Comparison of ENCODE assay signal across 8 cellular contexts in genomic region chr18:35289293-35290069, GRCh38. TPM values are rescaled to one million over a fixed set of nuclear protein-coding genes. Genes with fewer than 3 reads are reported as not detected.
DNase-seq lines count a peak whose midpoint lies in the region; ATAC-seq, FAIRE-seq and TF ChIP-seq lines count a peak whose summit lies in the region.

No MANE protein-coding gene starts in this region.

- H3K36me3 Mint-ChIP-seq in MCF 10A (ENCODE audit: insufficient read depth, unreplicated experiment): peaks cover 22% of the 10 kb centered on the region

- TF ChIP-seq CTCF in OCI-LY3 (IDR thresholded peaks at IDR 0.05; ENCODE audit: low read depth, low read length) (no peak), MCF 10A (IDR thresholded peaks at IDR 0.05; ENCODE audit: unreplicated experiment) (no peak), keratinocyte (optimal IDR thresholded peaks at IDR 0.05 in 1 of 3, IDR thresholded peaks at IDR 0.05 in 1 of 3, conservative IDR thresholded peaks at IDR 0.05 in 1 of 3; ENCODE audit: extremely low read depth in 1 of 3, insufficient read depth in 2 of 3, low read length in 3 of 3) (no peak)

- H3K9me1 ChIP-seq in keratinocyte (ENCODE audit: control insufficient read depth, extremely low read depth, insufficient read depth, low read length): no peaks in the 10 kb centered on the region

- peak overlapping the region; percentile 97 for H3K27ac Mint-ChIP-seq in MCF 10A (ENCODE audit: low read depth, unreplicated experiment)

- ATAC-seq in HG02763 (IDR thresholded peaks at IDR 0.05; ENCODE audit: unreplicated experiment): peak; percentile 36

- FAIRE-seq in keratinocyte (lab: Jason Lieb, UNC): no peak

- no peaks in the 10 kb centered on the region for H3K27me3 Mint-ChIP-seq in MCF 10A (ENCODE audit: insufficient read depth, unreplicated experiment)

- H3K79me2 ChIP-seq in OCI-LY3 (ENCODE audit: low read length): peaks cover 84% of the 10 kb centered on the region
- H3K79me2 ChIP-seq in keratinocyte (ENCODE audit: control insufficient read depth, insufficient read depth, low read length): peaks cover 73% of the 10 kb centered on the region

- POLR2A ChIA-PET in MCF 10A (lab: Yijun Ruan, JAX): interaction anchor here (0.6 to 2.7 kb wide), 24 partner anchors 9 to 840 kb away, joined by 3 to 58 read pairs (median 4); partner anchors contain the start of genes SLC39A6, ZNF24 and ZNF397

- H3K9me3 Mint-ChIP-seq in MCF 10A (ENCODE audit: unreplicated experiment): no peaks in the 10 kb centered on the region

- H3K27ac ChIP-seq in OCI-LY3 (ENCODE audit: low read length) (peak overlapping the region; percentile 74), keratinocyte (ENCODE audit: control insufficient read depth, insufficient read depth, low read length) (peak overlapping the region; percentile 95)

- H4K20me1 ChIP-seq in OCI-LY3 (ENCODE audit: insufficient read depth, low read length): no peaks in the 10 kb centered on the region
- no peaks in the 10 kb centered on the region for H4K20me1 ChIP-seq in keratinocyte (ENCODE audit: control insufficient read depth, extremely low read depth, insufficient read depth, low read length)

- H3K27me3 ChIP-seq in OCI-LY3 (ENCODE audit: low read depth, low read length) (no peaks in the 10 kb centered on the region), keratinocyte (ENCODE audit: control insufficient read depth, extremely low read depth, insufficient read depth, low read length) (no peaks in the 10 kb centered on the region)

- H3K9ac ChIP-seq in OCI-LY3 (ENCODE audit: low read length): peak overlapping the region; percentile 81
- peak overlapping the region; percentile 88 for H3K9ac ChIP-seq in keratinocyte (ENCODE audit: control insufficient read depth, extremely low read depth, insufficient read depth, low read length)

- H2AFZ ChIP-seq in OCI-LY3 (ENCODE audit: low read depth, low read length): 0 out of 2 replicates have a peak overlapping the region, but pooled peaks have one; percentile 5
- peak overlapping the region; percentile 95 for H2AFZ ChIP-seq in keratinocyte (ENCODE audit: control insufficient read depth, low read length)

- H3K36me3 ChIP-seq in OCI-LY3 (replicated peaks; ENCODE audit: low read depth, low read length) (peaks cover 59% of the 10 kb centered on the region), keratinocyte (ENCODE audit: control insufficient read depth in 2 of 2, extremely low read depth in 1 of 2, insufficient read depth in 2 of 2, low read length in 2 of 2) (peaks cover 5 to 7% of the 10 kb centered on the region in 2 experiments)

- H3K4me2 ChIP-seq in OCI-LY3 (ENCODE audit: low read length) (peak overlapping the region; percentile 81), keratinocyte (ENCODE audit: control insufficient read depth, extremely low read depth, insufficient read depth, low read depth, low read length) (peak overlapping the region; percentile 87)

- intact Hi-C loops in MCF 10A (cut with micrococcal nuclease): loop anchor here (1.0 to 5.0 kb wide), 2 partner anchors 48 to 53 kb away; partner anchors contain the start of genes ZNF24 and ZNF397

- peak; percentile 43 for DNase-seq in NK-92 treated with Interleukin-12 subunit alpha and Interleukin-12 subunit beta, amount 100 ng/mL, for 24 hours (lab: John Stamatoyannopoulos, UW)
- DNase-seq in NK-92 (lab: John Stamatoyannopoulos, UW; ENCODE audit: unreplicated experiment) (no peak), MCF 10A (ENCODE audit: unreplicated experiment) (peak; percentile 0), keratinocyte (ENCODE audit: low read depth, low spot score) (no peak), NCI-H2107 treated with DMSO at 0.1 percent for 48 hours (lab: John Stamatoyannopoulos, UW; ENCODE audit: unreplicated experiment) (no peak)
- peak; percentile 4 to 11 for DNase-seq in stimulated activated CD4-positive, alpha-beta T cell treated with anti-CD3 and anti-CD28 coated beads, Interleukin-15, amount 100 ng/mL, for 48 hours (ENCODE audit: low read depth in 2 of 2)

- H3K4me1 ChIP-seq in OCI-LY3 (ENCODE audit: low read length): peaks cover 16% of the 10 kb centered on the region
- H3K4me1 ChIP-seq in keratinocyte (ENCODE audit: control insufficient read depth, extremely low read depth, insufficient read depth, low read length): peaks cover 8% of the 10 kb centered on the region

- CTCF ChIA-PET in MCF 10A (lab: Yijun Ruan, JAX): interaction anchor here (0.6 to 1.9 kb wide), 4 partner anchors 9 to 1537 kb away, joined by 3 to 5 read pairs (median 4); no protein-coding TSS in a partner anchor

- H3K4me3 Mint-ChIP-seq in MCF 10A (ENCODE audit: unreplicated experiment): peak overlapping the region; percentile 97

- dilution Hi-C loops in keratinocyte (cut with MboI; ENCODE audit: extremely low pct_ligation_motif_present, low sequenced_read_pairs): no loop called here

- H3K4me3 ChIP-seq in OCI-LY3 (ENCODE audit: low read length) (peak overlapping the region; percentile 97), keratinocyte (ENCODE audit: control insufficient read depth in 2 of 3, extremely low read depth in 1 of 3, insufficient read depth in 2 of 3, low read depth in 1 of 3, low read length in 3 of 3) (peak overlapping the region; percentile 53 to 91 (median 73))

- H3K4me1 Mint-ChIP-seq in MCF 10A (ENCODE audit: insufficient read depth, unreplicated experiment): peaks cover 12% of the 10 kb centered on the region

- TSS peak; percentile 73 for BruUV-seq in MCF 10A (replicated peaks; lab: Mats Ljungman, UMichigan)

- H3K9me3 ChIP-seq in OCI-LY3 (ENCODE audit: insufficient read depth, low read length) (peaks cover 30% of the 10 kb centered on the region), keratinocyte (ENCODE audit: control insufficient read depth, low read depth, low read length) (peaks cover 6% of the 10 kb centered on the region)

RNA-seq across cellular contexts. Expression of gene ZSCAN30, which starts 0.5 kb away (rescaled TPM):
- 20.5 and 30.1 TPM in 2 replicates for total RNA-seq in MCF 10A (2022)
- 8.4 to 13.6 TPM (median 11.3 TPM) in 3 replicates for polyA plus RNA-seq in keratinocyte
- polyA plus RNA-seq in keratinocyte (2011; ENCODE audit: low read depth): 4.8 TPM
- 4.4 and 5.6 TPM in 2 replicates for polyA plus RNA-seq in keratinocyte (2011; cell fraction: cytosol; rRNA removed)
- polyA plus RNA-seq in keratinocyte (2011; cell fraction: nucleus; rRNA removed): 36.2 and 40.3 TPM in 2 replicates
- polyA plus RNA-seq in keratinocyte (2012; ENCODE audit: low replicate concordance): 7.3 and 8.2 TPM in 2 replicates
- polyA minus RNA-seq in keratinocyte: 5.1 to 14.0 TPM (median 9.7 TPM) in 3 replicates
- 10.9 TPM for polyA minus RNA-seq in keratinocyte (2011; cell fraction: cytosol; rRNA and poly(A)+ RNA removed)
- polyA minus RNA-seq in keratinocyte (2011; cell fraction: nucleus; rRNA and poly(A)+ RNA removed): 13.5 and 29.1 TPM in 2 replicates

RNA-seq across cellular contexts. Expression of gene ZNF397, which starts 48.6 kb away (rescaled TPM):
- total RNA-seq in MCF 10A (2022): 22.5 and 26.5 TPM in 2 replicates
- polyA plus RNA-seq in keratinocyte: 5.4 to 8.7 TPM (median 7.5 TPM) in 3 replicates
- polyA plus RNA-seq in keratinocyte (2011; ENCODE audit: low read depth): 16.9 TPM
- 2.8 and 5.2 TPM in 2 replicates for polyA plus RNA-seq in keratinocyte (2011; cell fraction: cytosol; rRNA removed)
- polyA plus RNA-seq in keratinocyte (2011; cell fraction: nucleus; rRNA removed): 15.3 and 19.9 TPM in 2 replicates
- 7.7 and 9.3 TPM in 2 replicates for polyA plus RNA-seq in keratinocyte (2012; ENCODE audit: low replicate concordance)
- 1.5 to 8.2 TPM (median 7.5 TPM) in 3 replicates for polyA minus RNA-seq in keratinocyte
- 5.6 TPM for polyA minus RNA-seq in keratinocyte (2011; cell fraction: cytosol; rRNA and poly(A)+ RNA removed)
- 6.3 and 11.7 TPM in 2 replicates for polyA minus RNA-seq in keratinocyte (2011; cell fraction: nucleus; rRNA and poly(A)+ RNA removed)

RNA-seq across cellular contexts. Expression of gene ZNF24, which starts 54.7 kb away (rescaled TPM):
- 39.1 and 44.0 TPM in 2 replicates for total RNA-seq in MCF 10A (2022)
- polyA plus RNA-seq in keratinocyte: 12.2 to 20.3 TPM (median 14.1 TPM) in 3 replicates
- 23.2 TPM for polyA plus RNA-seq in keratinocyte (2011; ENCODE audit: low read depth)
- 6.9 and 13.1 TPM in 2 replicates for polyA plus RNA-seq in keratinocyte (2011; cell fraction: cytosol; rRNA removed)
- 14.8 and 22.7 TPM in 2 replicates for polyA plus RNA-seq in keratinocyte (2011; cell fraction: nucleus; rRNA removed)
- 15.9 and 16.3 TPM in 2 replicates for polyA plus RNA-seq in keratinocyte (2012; ENCODE audit: low replicate concordance)
- 21.9 to 24.5 TPM (median 24.3 TPM) in 3 replicates for polyA minus RNA-seq in keratinocyte
- polyA minus RNA-seq in keratinocyte (2011; cell fraction: cytosol; rRNA and poly(A)+ RNA removed): 12.1 TPM
- polyA minus RNA-seq in keratinocyte (2011; cell fraction: nucleus; rRNA and poly(A)+ RNA removed): 12.6 and 20.9 TPM in 2 replicates

Comparison
In these comparisons a context has a peak if more than half of its experiments do, and no peak if none do; other contexts are left out.
1. DNase-seq: peak in NK-92 treated with Interleukin-12 subunit alpha and Interleukin-12 subunit beta, amount 100 ng/mL, for 24 hours (single experiment), MCF 10A (single experiment) and stimulated activated CD4-positive, alpha-beta T cell treated with anti-CD3 and anti-CD28 coated beads, Interleukin-15, amount 100 ng/mL, for 48 hours (2 of 2); none in NK-92 (single experiment), keratinocyte (single experiment) and NCI-H2107 treated with DMSO at 0.1 percent for 48 hours (single experiment).